8 cellular contexts compared by ENCODE assay signal in genomic region chr15:99213187-99213811, GRCh38. TPM values are rescaled to one million over a fixed set of nuclear protein-coding genes. Genes with fewer than 3 reads are reported as not detected.
DNase-seq lines count a peak whose midpoint lies in the region; ATAC-seq and TF ChIP-seq lines count a peak whose summit lies in the region.

No MANE protein-coding gene starts in this region.

- no peak overlapping the region for H3K4me2 ChIP-seq in IMR-90 (ENCODE audit: low read depth, low read length)

- peak; percentile 85 for ATAC-seq in GM19372 (IDR thresholded peaks at IDR 0.05; ENCODE audit: low read depth, unreplicated experiment)
- peak; percentile 79 for ATAC-seq in IMR-90 (ENCODE audit: low read depth)
- ATAC-seq in RWPE2 (ENCODE audit: low read depth) = peak; percentile 91

- peaks cover 5% of the 10 kb centered on the region; the same call in 1 of the 2 replicates for H4K20me1 ChIP-seq in IMR-90 (ENCODE audit: insufficient read depth, low read length)

- POLR2A ChIA-PET in IMR-90 (lab: Charles Lee; ENCODE audit: unreplicated experiment) = no interaction called here

- TF ChIP-seq EP300 in ovary (IDR thresholded peaks at IDR 0.05) (no peak), tibial nerve (IDR thresholded peaks at IDR 0.05) (peak in 1 of 2 donors; percentile 55)

- H3K56ac ChIP-seq in IMR-90 (ENCODE audit: extremely low read depth, insufficient read depth, low read length) = no peak overlapping the region

- H3K27ac ChIP-seq in IMR-90 (ENCODE audit: insufficient read depth, low read length) = no peak overlapping the region
- no peak overlapping the region for H3K27ac ChIP-seq in RWPE2 (ENCODE audit: poor library complexity, severe bottlenecking)
- no peak overlapping the region for H3K27ac ChIP-seq in ovary
- peak overlapping the region in 1 of 4 donors; percentile 59 for H3K27ac ChIP-seq in tibial nerve

- no peak overlapping the region for H4K91ac ChIP-seq in IMR-90 (ENCODE audit: insufficient read depth, low read depth, low read length)

- CTCF ChIA-PET in IMR-90 (lab: Yijun Ruan, JAX) = interaction anchor here (0.6 to 5.2 kb wide), 4 partner anchors 11 to 130 kb away, joined by 3 to 21 read pairs (median 8); partner anchors contain the start of gene SYNM

- no peak overlapping the region for H2BK5ac ChIP-seq in IMR-90 (ENCODE audit: low read depth, low read length, poor library complexity, severe bottlenecking)

- H3K4me3 Mint-ChIP-seq in CD14-positive monocyte = no peak overlapping the region

- H3K4ac ChIP-seq in IMR-90 (ENCODE audit: low read depth, low read length) = no peak overlapping the region

- no peak overlapping the region for H3K23ac ChIP-seq in IMR-90 (ENCODE audit: low read depth, low read length)

- no peak overlapping the region for H3K9ac ChIP-seq in IMR-90 (ENCODE audit: low read depth, low read length)

- 0 out of 2 replicates have a peak, but pooled peaks cover 3% of the 10 kb centered on the region for H3K9me1 ChIP-seq in IMR-90 (ENCODE audit: insufficient read depth, low read length)

- H2BK120ac ChIP-seq in IMR-90 (ENCODE audit: low read depth, low read length) = no peak overlapping the region

- no peaks in the 10 kb centered on the region for H3K27me3 ChIP-seq in IMR-90 (ENCODE audit: control insufficient read depth, insufficient read depth, low read length)
- no peaks in the 10 kb centered on the region for H3K27me3 ChIP-seq in RWPE2 (ENCODE audit: insufficient read depth, poor library complexity, severe bottlenecking)
- no peaks in the 10 kb centered on the region for H3K27me3 ChIP-seq in ovary
- H3K27me3 ChIP-seq in tibial nerve = no peaks in the 10 kb centered on the region

- no peak overlapping the region for H4K5ac ChIP-seq in IMR-90 (ENCODE audit: low read depth, low read length)

- no peak; the same call in 1 of the 2 replicates for TF ChIP-seq POLR2A in IMR-90 (IDR thresholded peaks at IDR 0.05; ENCODE audit: low read depth, low read length)
- TF ChIP-seq POLR2A in ovary (IDR thresholded peaks at IDR 0.05) = no peak
- no peak for TF ChIP-seq POLR2A in tibial nerve (IDR thresholded peaks at IDR 0.05)

- in situ Hi-C loops in IMR-90 (cut with MboI; ENCODE audit: low sequenced_read_pairs) = loop anchor here (5.0 to 25.0 kb wide), 2 partner anchors 116 to 776 kb away; no protein-coding TSS in a partner anchor

- peaks cover 11% of the 10 kb centered on the region for H3K36me3 ChIP-seq in IMR-90 (ENCODE audit: control insufficient read depth, insufficient read depth, low read length)
- H3K36me3 ChIP-seq in RWPE2 (ENCODE audit: low read depth) = peaks cover 38% of the 10 kb centered on the region
- no peaks in the 10 kb centered on the region for H3K36me3 ChIP-seq in ovary
- H3K36me3 ChIP-seq in tibial nerve = peaks cover 0 to 45% (median 0%) of the 10 kb centered on the region in 3 donors

- WGBS in IMR-90 (ENCODE audit: extremely low coverage in 2 of 2, insufficient read length in 1 of 2), 2 experiments = no CpG with 5 or more reads among the region's 1 CpG
- WGBS in ovary, 3 donors = 3 to 4% (median 3%) methylated on average over 1 of the region's 1 CpG
- WGBS in tibial nerve, 2 donors = 0 to 2% methylated on average over 1 of the region's 1 CpG

- H3K27me3 Mint-ChIP-seq in CD14-positive monocyte (ENCODE audit: low read depth in 3 of 3) = peaks cover 0 to 2% (median 1%) of the 10 kb centered on the region in 3 donors

- peak; percentile 90 for TF ChIP-seq CTCF in CD14-positive monocyte (IDR thresholded peaks at IDR 0.05)
- TF ChIP-seq CTCF in IMR-90 (conservative IDR thresholded peaks at IDR 0.05; ENCODE audit: low read depth, low read length) = peak; percentile 96
- peak; percentile 100 for TF ChIP-seq CTCF in RWPE2 (IDR thresholded peaks at IDR 0.05; ENCODE audit: poor library complexity, severe bottlenecking)
- peak; percentile 78 to 80 (median 79) for TF ChIP-seq CTCF in ovary (IDR thresholded peaks at IDR 0.05)
- peak; percentile 75 to 89 (median 83) for TF ChIP-seq CTCF in tibial nerve (IDR thresholded peaks at IDR 0.05)

- no peak overlapping the region for H2AK5ac ChIP-seq in IMR-90 (ENCODE audit: low read depth, low read length)

- DNase-seq in CD14-positive monocyte (ENCODE audit: low spot score) (no peak), IMR-90 (peak; percentile 67), RWPE2 (ENCODE audit: low spot score) (no peak), germinal center (ENCODE audit: low spot score) (peak; percentile 46), ovary (peak; percentile 74 to 88 (median 85)), tibial nerve (ENCODE audit: low spot score in 2 of 2) (peak; percentile 84 to 93)
- peak; percentile 28 for DNase-seq in activated gamma-delta T cell treated with anti-CD3 and anti-CD28 coated beads, Interleukin-2, amount 50 U/mL, for 16 hours (ENCODE audit: low read depth)

- H4K8ac ChIP-seq in IMR-90 (ENCODE audit: low read depth in 2 of 2, low read length in 2 of 2) = no peak overlapping the region

- no TSS peak for BruUV-seq in IMR-90 (replicated peaks; lab: Mats Ljungman, UMichigan)

- H3K4me3 ChIP-seq in IMR-90 (ENCODE audit: insufficient read depth, low read depth, low read length) = no peak overlapping the region
- no peak overlapping the region for H3K4me3 ChIP-seq in RWPE2 (ENCODE audit: severe bottlenecking)
- no peak overlapping the region for H3K4me3 ChIP-seq in ovary
- no peak overlapping the region for H3K4me3 ChIP-seq in tibial nerve

- no peak overlapping the region for H2BK20ac ChIP-seq in IMR-90 (ENCODE audit: low read depth, low read length)

- H2AK9ac ChIP-seq in IMR-90 (replicated peaks; ENCODE audit: low read depth, low read length, poor library complexity) = no peak overlapping the region

- H3K27ac Mint-ChIP-seq in CD14-positive monocyte = no peak overlapping the region

- H3K79me1 ChIP-seq in IMR-90 (ENCODE audit: low read depth in 1 of 2, low read length in 2 of 2) = no peaks in the 10 kb centered on the region; a peak in 2 of 4 replicates

- no peak overlapping the region for H2AFZ ChIP-seq in IMR-90 (replicated peaks; ENCODE audit: low read length, poor library complexity)

- no peaks in the 10 kb centered on the region for H3K4me1 Mint-ChIP-seq in CD14-positive monocyte

- no peak overlapping the region for H2BK15ac ChIP-seq in IMR-90 (ENCODE audit: low read depth, low read length)

- H3K9me3 Mint-ChIP-seq in CD14-positive monocyte = no peaks in the 10 kb centered on the region

- H3K18ac ChIP-seq in IMR-90 (ENCODE audit: low read depth, low read length) = no peak overlapping the region

- H3K9me3 ChIP-seq in IMR-90 (ENCODE audit: control insufficient read depth, insufficient read depth, low read length) (no peaks in the 10 kb centered on the region), RWPE2 (ENCODE audit: severe bottlenecking) (no peaks in the 10 kb centered on the region), ovary (no peaks in the 10 kb centered on the region), tibial nerve (no peaks in the 10 kb centered on the region)

- no peak overlapping the region for H3K14ac ChIP-seq in IMR-90 (replicated peaks; ENCODE audit: low read depth, low read length)

- dilution Hi-C loops in IMR-90 (cut with HindIII; ENCODE audit: low sequenced_read_pairs, unreplicated experiment) = loop anchor here (25.0 kb wide), 1 partner anchor 101 kb away; the partner anchor contains the start of gene SYNM

- intact Hi-C loops in CD14-positive monocyte (cut with micrococcal nuclease) (loop anchor here (5.0 kb wide), 1 partner anchor 111 kb away; no protein-coding TSS in a partner anchor), IMR-90 (cut with micrococcal nuclease) (loop anchor here (1.0 to 10.0 kb wide), 6 partner anchors 91 to 771 kb away; no protein-coding TSS in a partner anchor), ovary (cut with DNase I) (loop anchor here in 3 of 4 donors (2.0 to 5.0 kb wide), 2 partner anchors 108 to 116 kb away; partner anchors contain the start of gene SYNM (in 2 of the 3))

- H3K4me1 ChIP-seq in IMR-90 (ENCODE audit: control insufficient read depth, insufficient read depth, low read length) (no peaks in the 10 kb centered on the region), RWPE2 (ENCODE audit: insufficient read depth, poor library complexity, severe bottlenecking) (no peaks in the 10 kb centered on the region), ovary (ENCODE audit: insufficient read depth) (no peaks in the 10 kb centered on the region), tibial nerve (peaks cover 0 to 12% (median 0%) of the 10 kb centered on the region in 4 donors)

- H3K36me3 Mint-ChIP-seq in CD14-positive monocyte = peaks cover 0 to 7% of the 10 kb centered on the region in 2 donors

- peak; percentile 97 for TF ChIP-seq RAD21 in IMR-90 (IDR thresholded peaks at IDR 0.05; ENCODE audit: low read length)

TF ChIP-seq in IMR-90, 13 proteins besides CTCF, POLR2A, EP300 and RAD21:
- TF ChIP-seq CHD1 (IDR thresholded peaks at IDR 0.05; ENCODE audit: low read depth, low read length) (no peak), SMC3 (IDR thresholded peaks at IDR 0.05; ENCODE audit: low read depth, low read length) (peak; percentile 97)

RNA-seq across cellular contexts. Expression of gene TTC23, which starts 36.1 kb away (rescaled TPM):
- polyA plus RNA-seq in CD14-positive monocyte = under 1 TPM in 1 of 2 donors, not detected in 1; 0.51 TPM
- total RNA-seq in IMR-90 (2012; rRNA removed) = 28.3 and 29.8 TPM in 2 replicates
- 5.2 and 7.8 TPM in 2 replicates for polyA plus RNA-seq in IMR-90 (2012; rRNA removed)
- polyA plus RNA-seq in IMR-90 (2012; cell fraction: cytosol; rRNA removed) = 2.1 and 3.0 TPM in 2 replicates
- 6.6 and 9.5 TPM in 2 replicates for polyA plus RNA-seq in IMR-90 (2012; cell fraction: nucleus; rRNA removed; ENCODE audit: low replicate concordance)
- total RNA-seq in ovary = 10 to 100 TPM; 15.9 to 31.0 (median 25.8) TPM
- polyA plus RNA-seq in ovary = 10 to 100 TPM; 17.2 to 35.8 TPM
- total RNA-seq in tibial nerve = 10 to 100 TPM; 19.3 to 59.2 (median 25.7) TPM

RNA-seq across cellular contexts. Expression of gene LRRC28, which starts 38.0 kb away (rescaled TPM):
- polyA plus RNA-seq in CD14-positive monocyte = 10 to 100 TPM; 19.8 to 25.3 TPM
- 17.5 and 21.1 TPM in 2 replicates for total RNA-seq in IMR-90 (2012; rRNA removed)
- polyA plus RNA-seq in IMR-90 (2012; rRNA removed) = 10.3 and 12.7 TPM in 2 replicates
- polyA plus RNA-seq in IMR-90 (2012; cell fraction: cytosol; rRNA removed) = 5.9 and 6.3 TPM in 2 replicates
- polyA plus RNA-seq in IMR-90 (2012; cell fraction: nucleus; rRNA removed; ENCODE audit: low replicate concordance) = 1.9 and 12.6 TPM in 2 replicates
- total RNA-seq in ovary = 10 to 100 TPM; 16.6 to 39.7 (median 19.6) TPM
- polyA plus RNA-seq in ovary = 10 to 100 TPM; 11.3 to 33.8 TPM
- 10 to 100 TPM; 21.6 to 73.4 (median 33.5) TPM for total RNA-seq in tibial nerve

Comparison
In these comparisons a context has a peak if more than half of its experiments do, and no peak if none do; other contexts are left out.
1. DNase-seq: peak in IMR-90 (single experiment), activated gamma-delta T cell treated with anti-CD3 and anti-CD28 coated beads, Interleukin-2, amount 50 U/mL, for 16 hours (single experiment), germinal center (single experiment), ovary (5 of 5) and tibial nerve (2 of 2); none in CD14-positive monocyte (single experiment) and RWPE2 (single experiment).
2. Peak in every context shown above with its lines, with median percentiles within 50 percentile points of each other: CTCF ChIP-seq and ATAC-seq.